In the genomic region with DNA sequence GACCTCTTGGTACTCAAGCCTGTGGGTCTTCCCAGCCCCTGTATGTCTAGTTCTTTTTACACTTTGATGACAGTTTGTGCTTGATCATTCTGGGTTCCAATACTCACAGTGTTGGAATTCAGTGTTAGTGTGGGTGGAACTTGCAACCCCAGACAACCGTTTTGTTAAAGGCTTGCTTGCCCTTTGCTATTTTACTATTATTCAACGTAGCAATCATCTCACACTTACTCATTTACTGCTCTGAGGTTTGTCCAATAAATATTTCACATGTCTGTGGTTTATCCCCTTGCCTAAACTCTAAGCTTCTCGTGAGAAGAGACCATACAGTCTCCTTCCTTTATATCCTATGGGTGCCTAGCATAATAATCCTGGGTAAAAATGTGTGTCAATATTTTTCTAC, we compare ENCODE assay signal across 12 cellular contexts. TPM values are rescaled to one million over a fixed set of nuclear protein-coding genes. Genes with fewer than 3 reads are reported as not detected.
DNase-seq lines count a peak whose midpoint lies in the region; TF ChIP-seq lines count a peak whose summit lies in the region.
"Had no signal": no experiment of that assay in that cellular context is flagged by ENCODE, and none has a peak within 500 bp of the region (broad histone marks: within the 10 kb centered on the region; RNA-seq: fewer than 3 reads in every experiment).

No MANE protein-coding gene starts in this region.

- 3% methylated on average over 3 of the region's 3 CpGs for WGBS in smooth muscle cell (ENCODE audit: low lambda C conversion rate)

- no peaks in the 10 kb centered on the region for H3K9me3 ChIP-seq in SJCRH30 (replicated peaks)
- H3K9me3 ChIP-seq in smooth muscle cell (replicated peaks; ENCODE audit: low read depth), result no peaks in the 10 kb centered on the region
- H3K9me3 ChIP-seq: thyroid gland had no signal

- H4K20me1 ChIP-seq in smooth muscle cell (ENCODE audit: low read depth), result peaks cover 5% of the 10 kb centered on the region

- intact Hi-C loops in posterior cingulate gyrus (cut with DNase I), result no loop called here

- no peaks in the 10 kb centered on the region for H3K27me3 ChIP-seq in SJCRH30
- H3K27me3 ChIP-seq in smooth muscle cell (ENCODE audit: low read depth), result no peaks in the 10 kb centered on the region
- H3K27me3 ChIP-seq: thyroid gland had no signal

- H3K4me2 ChIP-seq in smooth muscle cell, result peak overlapping the region; percentile 49

- H3K79me2 ChIP-seq in smooth muscle cell (ENCODE audit: low read depth), result no peaks in the 10 kb centered on the region

- peak overlapping the region; percentile 16 for H3K27ac ChIP-seq in SJCRH30
- H3K27ac ChIP-seq in smooth muscle cell (ENCODE audit: low read depth), result peak overlapping the region; percentile 94
- H3K27ac ChIP-seq: thyroid gland had no signal

- peaks cover 45% of the 10 kb centered on the region for H3F3A ChIP-seq in smooth muscle cell (ENCODE audit: low read depth)

- H3K4me1 ChIP-seq in SJCRH30, result peaks cover 59% of the 10 kb centered on the region
- H3K4me1 ChIP-seq in smooth muscle cell (ENCODE audit: low read depth), result peaks cover 78% of the 10 kb centered on the region
- H3K4me1 ChIP-seq: thyroid gland had no signal

- H3K4me3 ChIP-seq in SJCRH30 (no peak overlapping the region), smooth muscle cell (no peak overlapping the region)
- H3K4me3 ChIP-seq: thyroid gland had no signal

- peaks cover 11% of the 10 kb centered on the region for H3K36me3 ChIP-seq in SJCRH30
- no peaks in the 10 kb centered on the region for H3K36me3 ChIP-seq in smooth muscle cell (ENCODE audit: low read depth)

- no peak overlapping the region for H2AFZ ChIP-seq in smooth muscle cell (ENCODE audit: low read depth)

- TF ChIP-seq CTCF in smooth muscle cell (IDR thresholded peaks at IDR 0.05; ENCODE audit: borderline replicate concordance, insufficient read depth, poor library complexity, severe bottlenecking), result no peak

- peak overlapping the region; percentile 76 for H3K9ac ChIP-seq in smooth muscle cell (ENCODE audit: low read depth)

- peak; percentile 80 for DNase-seq in H4 (ENCODE audit: low spot score)
- peak; percentile 11 to 48 for DNase-seq in SJCRH30
- peak; percentile 85 for DNase-seq in fibroblast of peridontal ligament (ENCODE audit: extremely low read depth)
- no peak for DNase-seq in smooth muscle cell (lab: John Stamatoyannopoulos, UW; ENCODE audit: unreplicated experiment)
- no peak for DNase-seq in T-helper 9 cell
- DNase-seq in posterior cingulate gyrus, result no peak
- no peak for DNase-seq in NCI-H1694 treated with DMSO at 0.1 percent for 48 hours (lab: John Stamatoyannopoulos, UW)
- DNase-seq: activated CD4-positive, alpha-beta T cell treated with anti-CD3 and anti-CD28 coated beads for 1 hour; activated T-cell treated with anti-CD3 and anti-CD28 coated beads, Interleukin-2, amount 50 U/mL, for 72 hours; naive thymus-derived CD4-positive, alpha-beta T cell; NCI-H524 treated with DMSO at 0.1 percent for 48 hours; thyroid gland had no signal

RNA-seq across cellular contexts. Expression of a gene that starts 15.3 kb away (rescaled TPM):
- total RNA-seq in H4 (2014; rRNA removed; shearing (Covaris generic)), result 21.3 and 23.0 TPM in 2 replicates
- total RNA-seq in SJCRH30 (2014; rRNA removed; shearing (Covaris generic)), result 48.0 and 52.6 TPM in 2 replicates
- total RNA-seq in smooth muscle cell, result 59.2 and 77.4 TPM in 2 replicates
- 50.3 and 59.8 TPM in 2 replicates for polyA plus RNA-seq in smooth muscle cell

Comparison
In these comparisons a context has a peak if more than half of its experiments do, and no peak if none do; other contexts are left out.
1. DNase-seq: peak in H4 (single experiment), SJCRH30 (2 of 2) and fibroblast of peridontal ligament (single experiment); none in smooth muscle cell (single experiment), T-helper 9 cell (single experiment), posterior cingulate gyrus (0 of 10) and NCI-H1694 treated with DMSO at 0.1 percent for 48 hours (single experiment).